Comparison of ENCODE assay signal across 1 cellular context in the genomic region with DNA sequence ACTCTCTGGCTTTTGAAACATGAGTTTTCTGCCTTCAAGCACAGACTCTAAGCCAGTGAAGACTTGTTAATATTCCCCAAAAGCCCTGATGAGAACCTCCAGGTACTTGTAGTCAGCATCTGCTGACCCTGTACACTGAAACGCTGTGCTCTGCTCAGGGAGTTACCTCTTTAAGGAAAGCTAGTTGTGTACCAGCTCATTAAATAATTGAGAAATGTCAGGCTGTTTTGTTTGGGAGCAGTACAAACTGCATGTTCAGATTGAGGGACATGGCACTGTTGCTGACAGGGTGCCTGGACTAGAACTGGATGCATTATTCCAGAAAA.
TF ChIP-seq lines count a peak whose summit lies in the region.

No MANE protein-coding gene starts in this region.

TF ChIP-seq in IMR-90, 13 proteins besides CTCF, POLR2A, EP300 and RAD21:
- TF ChIP-seq, protein P1, sequence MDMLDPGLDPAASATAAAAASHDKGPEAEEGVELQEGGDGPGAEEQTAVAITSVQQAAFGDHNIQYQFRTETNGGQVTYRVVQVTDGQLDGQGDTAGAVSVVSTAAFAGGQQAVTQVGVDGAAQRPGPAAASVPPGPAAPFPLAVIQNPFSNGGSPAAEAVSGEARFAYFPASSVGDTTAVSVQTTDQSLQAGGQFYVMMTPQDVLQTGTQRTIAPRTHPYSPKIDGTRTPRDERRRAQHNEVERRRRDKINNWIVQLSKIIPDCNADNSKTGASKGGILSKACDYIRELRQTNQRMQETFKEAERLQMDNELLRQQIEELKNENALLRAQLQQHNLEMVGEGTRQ (IDR thresholded peaks at IDR 0.05; ENCODE audit: low read depth, low read length) = no peak
- TF ChIP-seq FOS (IDR thresholded peaks at IDR 0.05; ENCODE audit: low read depth, low read length) = no peak
- no peak for TF ChIP-seq BHLHE40 (IDR thresholded peaks at IDR 0.05; ENCODE audit: low read depth, low read length)
- no peak for TF ChIP-seq RCOR1 (IDR thresholded peaks at IDR 0.05; ENCODE audit: insufficient replicate concordance, low read length)
- TF ChIP-seq MAZ (IDR thresholded peaks at IDR 0.05; ENCODE audit: borderline replicate concordance, low read depth, low read length) = no peak
- no peak for TF ChIP-seq MXI1 (IDR thresholded peaks at IDR 0.05; ENCODE audit: borderline replicate concordance, low read depth, low read length)
- no peak for TF ChIP-seq SMC3 (IDR thresholded peaks at IDR 0.05; ENCODE audit: low read depth, low read length)
- TF ChIP-seq MAFK (IDR thresholded peaks at IDR 0.05; ENCODE audit: low read depth, low read length) = no peak
- TF ChIP-seq RFX5 (IDR thresholded peaks at IDR 0.05; ENCODE audit: low read depth, low read length) = no peak
- no peak for TF ChIP-seq NFE2L2 (IDR thresholded peaks at IDR 0.05; ENCODE audit: low read depth, low read length)
- TF ChIP-seq, protein P2, sequence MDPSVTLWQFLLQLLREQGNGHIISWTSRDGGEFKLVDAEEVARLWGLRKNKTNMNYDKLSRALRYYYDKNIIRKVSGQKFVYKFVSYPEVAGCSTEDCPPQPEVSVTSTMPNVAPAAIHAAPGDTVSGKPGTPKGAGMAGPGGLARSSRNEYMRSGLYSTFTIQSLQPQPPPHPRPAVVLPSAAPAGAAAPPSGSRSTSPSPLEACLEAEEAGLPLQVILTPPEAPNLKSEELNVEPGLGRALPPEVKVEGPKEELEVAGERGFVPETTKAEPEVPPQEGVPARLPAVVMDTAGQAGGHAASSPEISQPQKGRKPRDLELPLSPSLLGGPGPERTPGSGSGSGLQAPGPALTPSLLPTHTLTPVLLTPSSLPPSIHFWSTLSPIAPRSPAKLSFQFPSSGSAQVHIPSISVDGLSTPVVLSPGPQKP (IDR thresholded peaks at IDR 0.05; ENCODE audit: borderline replicate concordance, low read depth, low read length) = no peak
- no peak for TF ChIP-seq CEBPB (IDR thresholded peaks at IDR 0.05; ENCODE audit: low read depth, low read length)
- TF ChIP-seq CHD1 (IDR thresholded peaks at IDR 0.05; ENCODE audit: low read depth, low read length) = no peak
